ENCODE assay signal across 8 cellular contexts in the genomic region with DNA sequence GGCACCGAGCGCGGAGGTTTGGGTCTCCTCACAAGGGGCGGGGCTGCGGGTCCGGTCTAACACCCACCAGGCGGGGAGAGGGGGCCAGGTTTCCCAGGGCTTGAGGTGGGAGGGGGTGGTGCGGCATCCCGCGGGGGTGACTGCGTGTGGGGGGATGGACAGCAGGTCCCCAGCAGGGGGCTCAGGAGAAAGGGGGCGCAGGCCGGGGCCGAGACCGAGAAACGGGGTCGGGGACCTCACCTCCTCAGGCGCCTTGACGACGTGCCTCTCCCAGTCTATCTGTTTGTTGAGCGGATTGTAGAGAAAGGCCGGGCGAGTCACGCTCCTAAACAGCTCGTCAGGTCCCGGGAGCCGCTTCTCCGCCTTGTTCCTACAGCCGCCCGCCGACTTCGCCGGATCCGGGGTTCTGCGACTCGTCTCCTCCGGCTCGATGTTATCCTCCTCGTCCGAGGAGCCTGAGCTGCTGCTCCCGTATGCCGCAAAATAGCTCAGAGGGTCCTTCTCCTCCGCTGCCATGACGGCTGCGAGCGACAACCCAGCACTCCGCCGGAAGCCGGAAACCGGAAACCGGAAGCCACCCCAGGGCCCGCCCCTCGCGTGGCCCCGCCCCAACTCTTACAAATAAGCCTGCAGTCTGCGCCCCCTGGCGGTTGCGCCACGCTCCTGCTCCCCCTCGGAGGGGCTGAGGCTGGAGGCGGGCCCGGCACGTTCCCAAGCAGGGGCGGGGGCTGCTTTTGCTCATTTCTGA. TPM values are rescaled to one million over a fixed set of nuclear protein-coding genes. Genes with fewer than 3 reads are reported as not detected.
DNase-seq lines count a peak whose midpoint lies in the region; ATAC-seq and TF ChIP-seq lines count a peak whose summit lies in the region.

A gene (minus strand): TSS at position 545 of the 748 bp plus-strand sequence. CDS start 29 bp downstream, at position 516.

- intact Hi-C loops in breast epithelium (cut with DNase I; ENCODE audit: low total_unique reads) = loop anchor here (5.0 kb wide), 1 partner anchor 322 kb away; no protein-coding TSS in a partner anchor

- POLR2A ChIA-PET in AG04450 (lab: Yijun Ruan, JAX) = interaction anchor here (0.7 to 1.2 kb wide), 4 partner anchors 17 to 124 kb away, joined by 3 to 8 read pairs (median 3); a partner anchor contains a TSS

- ATAC-seq in GM18870 (IDR thresholded peaks at IDR 0.05; ENCODE audit: unreplicated experiment) (peak; percentile 94), HG03135 (IDR thresholded peaks at IDR 0.05; ENCODE audit: unreplicated experiment) (peak; percentile 98)

- TF ChIP-seq CTCF in AG04450 (IDR thresholded peaks at IDR 0.05; ENCODE audit: low read depth, low read length) = peak; percentile 91
- peak; percentile 98 for TF ChIP-seq CTCF in VCaP (conservative IDR thresholded peaks at IDR 0.05)
- TF ChIP-seq CTCF in breast epithelium (IDR thresholded peaks at IDR 0.05) = peak; percentile 98

- H3K9me3 ChIP-seq in AG04450 (ENCODE audit: control insufficient read depth, insufficient read depth, low read length) (peaks cover 6% of the 10 kb centered on the region; the same call in 1 of the 2 replicates), breast epithelium (no peaks in the 10 kb centered on the region), iPS-18c (ENCODE audit: control insufficient read depth, insufficient read depth, low read length) (no peaks in the 10 kb centered on the region)

- H3K4me1 ChIP-seq in breast epithelium = peaks cover 0 to 10% of the 10 kb centered on the region in 2 donors

- H3K36me3 ChIP-seq in breast epithelium = no peaks in the 10 kb centered on the region

- CTCF ChIA-PET in AG04450 (lab: Charles Lee) = interaction anchor here (0.6 to 12.1 kb wide), 96 partner anchors 8 to 1178 kb away, joined by 3 to 350 read pairs (median 4); a partner anchor contains a TSS

- H3K4me3 ChIP-seq in AG04450 (ENCODE audit: low read depth, low read length) (peak within 1 kb of the TSS; percentile 89), breast epithelium (peak within 1 kb of the TSS; percentile 94 to 98 (median 97)), iPS-18c (ENCODE audit: insufficient read depth, low read depth, low read length) (peak within 1 kb of the TSS; percentile 82), skin epidermis (peak within 1 kb of the TSS; percentile 55 to 99 (median 98))

- DNase-seq in AG04450 (ENCODE audit: low read depth, low spot score) (peak; percentile 83), NCI-H2196 (lab: John Stamatoyannopoulos, UW; ENCODE audit: unreplicated experiment) (peak; percentile 96), breast epithelium (ENCODE audit: low spot score in 2 of 2) (peak; percentile 92 to 95)

- H3K27me3 ChIP-seq in AG04450 (ENCODE audit: control insufficient read depth, insufficient read depth, low read length) = no peaks in the 10 kb centered on the region
- H3K27me3 ChIP-seq in breast epithelium = no peaks in the 10 kb centered on the region

- peak within 1 kb of the TSS; percentile 42 for H3K27ac ChIP-seq in AG04450 (ENCODE audit: low read depth, low read length)
- peak within 1 kb of the TSS; percentile 73 for H3K27ac ChIP-seq in VCaP
- peak within 1 kb of the TSS; percentile 88 to 93 for H3K27ac ChIP-seq in breast epithelium
- H3K27ac ChIP-seq in skin epidermis = peak within 1 kb of the TSS; percentile 61 to 95 (median 88)

- TF ChIP-seq POLR2A in breast epithelium (IDR thresholded peaks at IDR 0.05) = peak; percentile 74

RNA-seq across cellular contexts. Expression of the gene that starts here (rescaled TPM):
- polyA plus RNA-seq in AG04450 (2011; rRNA removed) = 28.0 and 31.2 TPM in 2 replicates
- polyA minus RNA-seq in AG04450 (2011; rRNA and poly(A)+ RNA removed) = 11.4 and 15.4 TPM in 2 replicates
- total RNA-seq in breast epithelium = 10 to 100 TPM; 11.6 to 21.6 (median 15.0) TPM

Comparison
In these comparisons a context has a peak if more than half of its experiments do, and no peak if none do; other contexts are left out.
1. Peak in every context shown above with its lines: DNase-seq, ATAC-seq, H3K4me3 ChIP-seq and H3K27ac ChIP-seq.